ENCODE assay signal across 8 cellular contexts in genomic region chr9:122931851-122932199, GRCh38. TPM values are rescaled to one million over a fixed set of nuclear protein-coding genes. Genes with fewer than 3 reads are reported as not detected.
A peak's percentile ranks its signal among the peaks of the same experiment; 100 is the strongest.
DNase-seq lines count a peak whose midpoint lies in the region; ATAC-seq and TF ChIP-seq lines count a peak whose summit lies in the region.

No MANE protein-coding gene starts in this region.

- 0% methylated on average over 8 of the region's 8 CpGs for WGBS in right lobe of liver (ENCODE audit: insufficient coverage, low coverage, low lambda C conversion rate, missing lambda C conversion rate)

- CTCF ChIA-PET in A673 (lab: Charles Lee) = interaction anchor here (0.7 kb wide), 1 partner anchor 60 kb away, joined by 3 read pairs; no protein-coding TSS in a partner anchor

- H3K36me3 ChIP-seq in A673 (ENCODE audit: insufficient read depth, low read length, poor library complexity, severe bottlenecking) (peaks cover 8% of the 10 kb centered on the region), right lobe of liver (peaks cover 0 to 2% (median 0%) of the 10 kb centered on the region in 4 donors)

- no peak for TF ChIP-seq POLR2A in right lobe of liver (IDR thresholded peaks at IDR 0.05)

- peak; percentile 6 for ATAC-seq in HG02678 (IDR thresholded peaks at IDR 0.05; ENCODE audit: unreplicated experiment)
- ATAC-seq in right lobe of liver = peak in 3 of 4 donors; percentile 29 to 34 (median 34)
- ATAC-seq in HG03280 (IDR thresholded peaks at IDR 0.05; ENCODE audit: unreplicated experiment) = no peak

- peaks cover 30% of the 10 kb centered on the region for H3K36me3 Mint-ChIP-seq in activated T-cell treated with anti-CD3 and anti-CD28 coated beads, Interleukin-2, amount 50 U/mL, for 24 hours (ENCODE audit: low read depth)

- peak overlapping the region; percentile 88 for H3K27ac ChIP-seq in A673 (ENCODE audit: low read depth, low read length, poor library complexity, severe bottlenecking)
- peak overlapping the region; percentile 59 to 80 (median 71) for H3K27ac ChIP-seq in right lobe of liver

- H3K4me1 ChIP-seq in A673 (ENCODE audit: insufficient read depth, low read length, poor library complexity, severe bottlenecking) (peaks cover 7% of the 10 kb centered on the region), right lobe of liver (peaks cover 0 to 21% (median 9%) of the 10 kb centered on the region in 4 donors)

- no peak overlapping the region for H3K4me3 Mint-ChIP-seq in activated T-cell treated with anti-CD3 and anti-CD28 coated beads, Interleukin-2, amount 50 U/mL, for 24 hours

- H3K27me3 ChIP-seq in A673 (replicated peaks; ENCODE audit: insufficient read depth, low read depth, low read length, poor library complexity) (no peaks in the 10 kb centered on the region), right lobe of liver (no peaks in the 10 kb centered on the region)

- H3K9me3 Mint-ChIP-seq in activated T-cell treated with anti-CD3 and anti-CD28 coated beads, Interleukin-2, amount 50 U/mL, for 24 hours = no peaks in the 10 kb centered on the region

- no peaks in the 10 kb centered on the region for H3K27me3 Mint-ChIP-seq in activated T-cell treated with anti-CD3 and anti-CD28 coated beads, Interleukin-2, amount 50 U/mL, for 24 hours

- DNase-seq in A673 (ENCODE audit: low spot score) (no peak), astrocyte of the cerebellum (ENCODE audit: low read depth) (peak; percentile 9), right lobe of liver (no peak), GM03348 (ENCODE audit: low spot score) (no peak), activated gamma-delta T cell treated with Interleukin-2 at 50 U/mL for 16 hours (no peak)
- DNase-seq in activated T-cell treated with anti-CD3 and anti-CD28 coated beads, Interleukin-2, amount 50 U/mL, for 24 hours = no peak

- intact Hi-C loops in A673 (cut with micrococcal nuclease; ENCODE audit: unreplicated experiment) (loop anchor here (2.0 kb wide), 1 partner anchor 19 kb away; the partner anchor contains the start of gene ZBTB6), right lobe of liver (cut with DNase I) (no loop called here)

- H3K27ac Mint-ChIP-seq in activated T-cell treated with anti-CD3 and anti-CD28 coated beads, Interleukin-2, amount 50 U/mL, for 24 hours = no peak overlapping the region

- POLR2A ChIA-PET in A673 (lab: Charles Lee; ENCODE audit: low non-redundant PET) = interaction anchor here (0.6 to 1.4 kb wide), 3 partner anchors 9 to 117 kb away, joined by 5 to 7 read pairs (median 6); partner anchors contain the start of gene RABGAP1

- peak overlapping the region; percentile 77 for H3K4me3 ChIP-seq in A673 (ENCODE audit: low read depth, low read length, poor library complexity, severe bottlenecking)
- peak overlapping the region; percentile 92 for H3K4me3 ChIP-seq in astrocyte of the cerebellum (ENCODE audit: low read depth, low read length)
- peak overlapping the region; percentile 85 to 98 (median 93) for H3K4me3 ChIP-seq in right lobe of liver

- in situ Hi-C loops in astrocyte of the cerebellum (cut with HindIII; ENCODE audit: low sequenced_read_pairs) = no loop called here

- TF ChIP-seq CTCF in A673 (conservative IDR thresholded peaks at IDR 0.05; ENCODE audit: low read depth, low read length) (no peak), astrocyte of the cerebellum (IDR thresholded peaks at IDR 0.05; ENCODE audit: low read depth, low read length, missing control alignments) (no peak), right lobe of liver (IDR thresholded peaks at IDR 0.05) (no peak)

- BruUV-seq in A673 (replicated peaks; lab: Mats Ljungman, UMichigan) = no TSS peak

- no peaks in the 10 kb centered on the region for H3K9me3 ChIP-seq in A673 (ENCODE audit: low read depth, low read length, poor library complexity, severe bottlenecking)
- no peaks in the 10 kb centered on the region for H3K9me3 ChIP-seq in right lobe of liver

- peaks cover 12% of the 10 kb centered on the region for H3K4me1 Mint-ChIP-seq in activated T-cell treated with anti-CD3 and anti-CD28 coated beads, Interleukin-2, amount 50 U/mL, for 24 hours (ENCODE audit: low read depth)

RNA-seq across cellular contexts. Expression of gene ZBTB26, which starts 0.5 kb away (rescaled TPM):
- total RNA-seq in A673 (2021) = 10.1 and 10.9 TPM in 2 replicates
- 1 to 10 TPM; 1.2 to 2.3 (median 1.4) TPM for total RNA-seq in right lobe of liver

RNA-seq across cellular contexts. Expression of gene RABGAP1, which starts 9.0 kb away (rescaled TPM):
- total RNA-seq in A673 (2021) (64.0 and 65.8 TPM in 2 replicates), right lobe of liver (10 to 100 TPM; 11.4 to 15.4 (median 13.5) TPM)

RNA-seq across cellular contexts. Expression of gene ZBTB6, which starts 18.7 kb away (rescaled TPM):
- 10.4 and 10.5 TPM in 2 replicates for total RNA-seq in A673 (2021)
- 1 to 10 TPM; 2.2 to 4.3 (median 2.7) TPM for total RNA-seq in right lobe of liver

RNA-seq across cellular contexts. Expression of gene RC3H2, which starts 26.7 kb away (rescaled TPM):
- 70.2 and 71.1 TPM in 2 replicates for total RNA-seq in A673 (2021)
- total RNA-seq in right lobe of liver = 10 to 100 TPM; 14.1 to 20.7 (median 19.4) TPM
